ENCODE assay signal across 8 cellular contexts in genomic region chr6:155248021-155249001, GRCh38. TPM values are rescaled to one million over a fixed set of nuclear protein-coding genes. Genes with fewer than 3 reads are reported as not detected.
DNase-seq lines count a peak whose midpoint lies in the region; ATAC-seq and TF ChIP-seq lines count a peak whose summit lies in the region.

No MANE protein-coding gene starts in this region.

- H3K4me3 Mint-ChIP-seq in activated B cell treated with CpG ODN at 0.5 μM for 24 hours = no peak overlapping the region

- no peaks in the 10 kb centered on the region for H3K27me3 ChIP-seq in foreskin keratinocyte

- peak overlapping the region; percentile 26 for H3K27ac ChIP-seq in foreskin keratinocyte

- H3K36me3 Mint-ChIP-seq in activated B cell treated with CpG ODN at 0.5 μM for 24 hours (ENCODE audit: low read depth) = peaks cover 34% of the 10 kb centered on the region

- TF ChIP-seq CTCF in activated B cell treated with CpG ODN at 0.5 μM for 24 hours (IDR thresholded peaks at IDR 0.05) (no peak), foreskin keratinocyte (conservative IDR thresholded peaks at IDR 0.05) (peak; percentile 89), omental fat pad (IDR thresholded peaks at IDR 0.05) (peak in 1 of 3 donors; percentile 26)

- H3K4me1 Mint-ChIP-seq in activated B cell treated with CpG ODN at 0.5 μM for 24 hours = peaks cover 3% of the 10 kb centered on the region

- peak; percentile 43 for ATAC-seq in Right ventricle myocardium inferior
- peak; percentile 87 for ATAC-seq in HG03439 (IDR thresholded peaks at IDR 0.05; ENCODE audit: unreplicated experiment)
- ATAC-seq in activated B cell treated with CpG ODN at 0.5 μM for 24 hours (ENCODE audit: low read depth) = peak; percentile 49
- ATAC-seq in foreskin keratinocyte = peak; percentile 80
- ATAC-seq in omental fat pad (ENCODE audit: low FRiP score) = peak; percentile 75

- CTCF ChIA-PET in activated B cell treated with CpG ODN at 0.5 μM for 24 hours (lab: Charles Lee) = interaction anchor here (0.7 to 2.4 kb wide), 13 partner anchors 10 to 573 kb away, joined by 3 to 67 read pairs (median 6); no protein-coding TSS in a partner anchor

- no peaks in the 10 kb centered on the region for H3K4me1 ChIP-seq in foreskin keratinocyte

- H3K9me3 Mint-ChIP-seq in activated B cell treated with CpG ODN at 0.5 μM for 24 hours = no peaks in the 10 kb centered on the region

- H3K27me3 Mint-ChIP-seq in activated B cell treated with CpG ODN at 0.5 μM for 24 hours = no peaks in the 10 kb centered on the region

- POLR2A ChIA-PET in activated B cell treated with CpG ODN at 0.5 μM for 24 hours (lab: Charles Lee) = interaction anchor here (1.0 to 2.5 kb wide), 3 partner anchors 67 to 70 kb away, joined by 4 to 14 read pairs (median 5); no protein-coding TSS in a partner anchor

- intact Hi-C loops in Right ventricle myocardium inferior (cut with DNase I) = loop anchor here (2.0 kb wide), 1 partner anchor 72 kb away; no protein-coding TSS in a partner anchor
- intact Hi-C loops in cardiac septum (cut with DNase I) = loop anchor here (5.0 kb wide), 1 partner anchor 71 kb away; no protein-coding TSS in a partner anchor
- intact Hi-C loops in activated B cell treated with CpG ODN at 0.5 μM for 24 hours (cut with micrococcal nuclease) = loop anchor here (1.0 kb wide), 5 partner anchors 67 to 573 kb away; no protein-coding TSS in a partner anchor

- no peak for DNase-seq in Right ventricle myocardium inferior (ENCODE audit: missing footprints)
- no peak for DNase-seq in cardiac septum (ENCODE audit: low spot score)
- DNase-seq in activated B cell treated with CpG ODN at 0.5 μM for 24 hours = no peak
- peak; percentile 59 to 74 for DNase-seq in foreskin keratinocyte
- DNase-seq in omental fat pad (ENCODE audit: low spot score) = no peak
- no peak for DNase-seq in OCI-M2 (lab: John Stamatoyannopoulos, UW; ENCODE audit: unreplicated experiment)
- no peak for DNase-seq in activated CD8-positive, alpha-beta memory T cell treated with anti-CD3 and anti-CD28 coated beads for 24 hours

- H3K27ac Mint-ChIP-seq in activated B cell treated with CpG ODN at 0.5 μM for 24 hours = peak overlapping the region; percentile 25

RNA-seq across cellular contexts. Expression of gene CLDN20, which starts 15.5 kb away (rescaled TPM):
- total RNA-seq in Right ventricle myocardium inferior = 0.19 TPM
- not detected for total RNA-seq in cardiac septum
- not detected in 2 replicates for total RNA-seq in activated B cell treated with CpG ODN at 0.5 μM for 24 hours
- not detected in 2 replicates for total RNA-seq in foreskin keratinocyte
- polyA plus RNA-seq in foreskin keratinocyte = not detected in 2 replicates
- total RNA-seq in omental fat pad = not detected

Comparison
In these comparisons a context has a peak if more than half of its experiments do, and no peak if none do; other contexts are left out.
1. DNase-seq: peak in foreskin keratinocyte (2 of 2); none in Right ventricle myocardium inferior (single experiment), cardiac septum (single experiment), activated B cell treated with CpG ODN at 0.5 μM for 24 hours (single experiment), omental fat pad (single experiment), OCI-M2 (single experiment) and activated CD8-positive, alpha-beta memory T cell treated with anti-CD3 and anti-CD28 coated beads for 24 hours (single experiment).
2. Peak in every context shown above with its lines, with median percentiles within 50 percentile points of each other: ATAC-seq.